1 cellular context compared by ENCODE assay signal in the genomic region with DNA sequence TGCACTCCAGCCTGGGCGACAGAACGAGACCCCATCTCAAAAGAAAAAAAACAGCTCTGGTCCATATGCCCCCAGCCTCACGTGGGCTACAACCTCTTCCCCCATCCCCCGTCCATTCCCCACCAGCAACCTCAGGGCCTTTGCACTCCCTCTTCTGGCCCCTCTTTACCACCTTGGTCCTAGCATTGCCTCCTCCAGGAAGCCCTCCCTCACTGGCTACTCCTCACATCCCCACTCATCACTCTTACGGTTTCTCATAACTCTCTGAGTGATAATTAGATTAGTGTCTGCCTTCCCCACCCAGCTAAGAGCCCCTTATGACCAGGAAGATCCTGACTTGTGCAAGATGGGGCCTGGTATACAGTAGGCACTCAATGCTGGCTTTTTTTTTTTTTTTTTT.
TF ChIP-seq lines count a peak whose summit lies in the region.

No MANE protein-coding gene starts in this region.

TF ChIP-seq in A549, 52 proteins besides CTCF, POLR2A, EP300 and RAD21 (continued from another document):
- TF ChIP-seq, protein P1, sequence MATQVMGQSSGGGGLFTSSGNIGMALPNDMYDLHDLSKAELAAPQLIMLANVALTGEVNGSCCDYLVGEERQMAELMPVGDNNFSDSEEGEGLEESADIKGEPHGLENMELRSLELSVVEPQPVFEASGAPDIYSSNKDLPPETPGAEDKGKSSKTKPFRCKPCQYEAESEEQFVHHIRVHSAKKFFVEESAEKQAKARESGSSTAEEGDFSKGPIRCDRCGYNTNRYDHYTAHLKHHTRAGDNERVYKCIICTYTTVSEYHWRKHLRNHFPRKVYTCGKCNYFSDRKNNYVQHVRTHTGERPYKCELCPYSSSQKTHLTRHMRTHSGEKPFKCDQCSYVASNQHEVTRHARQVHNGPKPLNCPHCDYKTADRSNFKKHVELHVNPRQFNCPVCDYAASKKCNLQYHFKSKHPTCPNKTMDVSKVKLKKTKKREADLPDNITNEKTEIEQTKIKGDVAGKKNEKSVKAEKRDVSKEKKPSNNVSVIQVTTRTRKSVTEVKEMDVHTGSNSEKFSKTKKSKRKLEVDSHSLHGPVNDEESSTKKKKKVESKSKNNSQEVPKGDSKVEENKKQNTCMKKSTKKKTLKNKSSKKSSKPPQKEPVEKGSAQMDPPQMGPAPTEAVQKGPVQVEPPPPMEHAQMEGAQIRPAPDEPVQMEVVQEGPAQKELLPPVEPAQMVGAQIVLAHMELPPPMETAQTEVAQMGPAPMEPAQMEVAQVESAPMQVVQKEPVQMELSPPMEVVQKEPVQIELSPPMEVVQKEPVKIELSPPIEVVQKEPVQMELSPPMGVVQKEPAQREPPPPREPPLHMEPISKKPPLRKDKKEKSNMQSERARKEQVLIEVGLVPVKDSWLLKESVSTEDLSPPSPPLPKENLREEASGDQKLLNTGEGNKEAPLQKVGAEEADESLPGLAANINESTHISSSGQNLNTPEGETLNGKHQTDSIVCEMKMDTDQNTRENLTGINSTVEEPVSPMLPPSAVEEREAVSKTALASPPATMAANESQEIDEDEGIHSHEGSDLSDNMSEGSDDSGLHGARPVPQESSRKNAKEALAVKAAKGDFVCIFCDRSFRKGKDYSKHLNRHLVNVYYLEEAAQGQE (IDR thresholded peaks at IDR 0.05): no peak
- TF ChIP-seq, protein P2, sequence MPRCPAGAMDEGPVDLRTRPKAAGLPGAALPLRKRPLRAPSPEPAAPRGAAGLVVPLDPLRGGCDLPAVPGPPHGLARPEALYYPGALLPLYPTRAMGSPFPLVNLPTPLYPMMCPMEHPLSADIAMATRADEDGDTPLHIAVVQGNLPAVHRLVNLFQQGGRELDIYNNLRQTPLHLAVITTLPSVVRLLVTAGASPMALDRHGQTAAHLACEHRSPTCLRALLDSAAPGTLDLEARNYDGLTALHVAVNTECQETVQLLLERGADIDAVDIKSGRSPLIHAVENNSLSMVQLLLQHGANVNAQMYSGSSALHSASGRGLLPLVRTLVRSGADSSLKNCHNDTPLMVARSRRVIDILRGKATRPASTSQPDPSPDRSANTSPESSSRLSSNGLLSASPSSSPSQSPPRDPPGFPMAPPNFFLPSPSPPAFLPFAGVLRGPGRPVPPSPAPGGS (IDR thresholded peaks at IDR 0.05): no peak
- TF ChIP-seq ZFP36 (IDR thresholded peaks at IDR 0.05; ENCODE audit: borderline replicate concordance, partially characterized antibody): peak; percentile 44
